9 cellular contexts compared by ENCODE assay signal in the genomic region with DNA sequence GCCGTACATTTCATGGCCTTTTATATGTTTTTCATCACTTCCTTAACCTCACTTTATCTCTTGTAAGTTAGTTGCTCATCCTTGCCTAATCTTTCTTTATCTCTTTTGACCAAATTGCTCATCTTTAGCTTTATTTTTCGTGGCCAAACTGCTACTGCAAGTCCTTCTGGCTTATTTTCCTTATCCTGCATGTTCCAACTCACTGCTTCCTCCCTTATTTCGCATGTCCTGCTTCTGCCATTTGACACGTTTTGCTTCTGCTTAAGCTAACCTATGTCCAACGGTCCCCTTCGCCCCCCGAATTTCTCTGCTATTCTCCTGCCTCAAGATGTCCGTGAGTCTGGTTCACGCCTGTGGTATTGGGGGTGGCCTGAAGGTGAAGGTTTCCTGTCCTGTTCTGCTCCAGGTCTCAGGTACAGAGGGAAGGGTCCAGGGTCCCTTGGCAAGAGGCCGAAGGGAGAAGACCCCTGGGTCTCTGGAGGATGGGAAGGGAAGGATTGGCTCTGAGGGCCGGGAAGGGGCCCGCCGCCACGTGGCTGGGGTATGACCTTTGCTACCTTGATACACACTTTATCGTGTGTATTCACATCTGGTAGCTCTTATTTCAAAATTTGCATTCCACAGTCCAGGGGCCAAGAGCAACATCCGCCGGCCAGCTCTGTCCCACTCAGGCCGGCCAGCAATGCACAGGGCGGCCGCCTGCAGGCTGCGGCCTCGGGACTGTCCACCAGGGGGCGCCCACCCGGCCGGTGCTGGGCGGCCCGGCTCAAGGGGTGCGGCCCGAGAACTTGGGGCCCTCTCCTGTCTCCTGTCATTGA. TPM values are rescaled to one million over a fixed set of nuclear protein-coding genes. Genes with fewer than 3 reads are reported as not detected.
A peak's percentile ranks its signal among the peaks of the same experiment; 100 is the strongest.
DNase-seq lines count a peak whose midpoint lies in the region; ATAC-seq and TF ChIP-seq lines count a peak whose summit lies in the region.
"Had no signal": no experiment of that assay in that cellular context is flagged by ENCODE, and none has a peak within 500 bp of the region (broad histone marks: within the 10 kb centered on the region; RNA-seq: fewer than 3 reads in every experiment).

No MANE protein-coding gene starts in this region.

- no peak overlapping the region for H3K27ac Mint-ChIP-seq in CD4-positive, CD25-positive, alpha-beta regulatory T cell

- no peak overlapping the region for H3K4me3 Mint-ChIP-seq in CD4-positive, CD25-positive, alpha-beta regulatory T cell

- no peaks in the 10 kb centered on the region for H3K9me3 Mint-ChIP-seq in CD4-positive, CD25-positive, alpha-beta regulatory T cell

- H3K9me3 ChIP-seq in CD4-positive, CD25-positive, alpha-beta regulatory T cell (ENCODE audit: control insufficient read depth in 2 of 2, low read length in 2 of 2) = no peaks in the 10 kb centered on the region
- H3K9me3 ChIP-seq in cardiac muscle cell (ENCODE audit: low read depth) (no peaks in the 10 kb centered on the region), gastrocnemius medialis (no peaks in the 10 kb centered on the region)

- H3K27me3 ChIP-seq in CD4-positive, CD25-positive, alpha-beta regulatory T cell (ENCODE audit: control insufficient read depth, insufficient read depth, low read length) = no peaks in the 10 kb centered on the region
- H3K27me3 ChIP-seq in H7 (ENCODE audit: control insufficient read depth, insufficient read depth, low read length) = peaks cover 20% of the 10 kb centered on the region; the same call in 1 of the 2 replicates
- H3K27me3 ChIP-seq in cardiac muscle cell = no peaks in the 10 kb centered on the region
- no peaks in the 10 kb centered on the region for H3K27me3 ChIP-seq in gastrocnemius medialis

- in situ Hi-C loops in gastrocnemius medialis (cut with MboI; ENCODE audit: low sequenced_read_pairs in 4 of 4) = no loop called here

- no peaks in the 10 kb centered on the region for H3K36me3 ChIP-seq in CD4-positive, CD25-positive, alpha-beta regulatory T cell (ENCODE audit: control insufficient read depth, insufficient read depth, low read length)
- H3K36me3 ChIP-seq in H7 (replicated peaks; ENCODE audit: control insufficient read depth, insufficient read depth, low read length) (no peaks in the 10 kb centered on the region), cardiac muscle cell (no peaks in the 10 kb centered on the region), gastrocnemius medialis (no peaks in the 10 kb centered on the region)

- peak; percentile 53 to 57 (median 57) for DNase-seq in CD4-positive, CD25-positive, alpha-beta regulatory T cell
- peak; percentile 96 for DNase-seq in H7
- DNase-seq in RPMI8226 = peak; percentile 61
- peak; percentile 63 for DNase-seq in activated gamma-delta T cell treated with anti-CD3 and anti-CD28 coated beads, Interleukin-2, amount 50 U/mL, for 16 hours (ENCODE audit: low read depth)
- DNase-seq in cardiac muscle cell (ENCODE audit: low read depth in 1 of 2, low spot score in 1 of 2) = peak; percentile 64 to 91
- DNase-seq in gastrocnemius medialis = no peak
- no peak for DNase-seq in SKM-1 (lab: John Stamatoyannopoulos, UW; ENCODE audit: unreplicated experiment)

- no peak for TF ChIP-seq POLR2A in gastrocnemius medialis (IDR thresholded peaks at IDR 0.05)

- no peaks in the 10 kb centered on the region for H3K27me3 Mint-ChIP-seq in CD4-positive, CD25-positive, alpha-beta regulatory T cell

- H3K36me3 Mint-ChIP-seq in CD4-positive, CD25-positive, alpha-beta regulatory T cell = no peaks in the 10 kb centered on the region

- H3K27ac ChIP-seq in CD4-positive, CD25-positive, alpha-beta regulatory T cell (ENCODE audit: insufficient read depth, low read length, poor library complexity, severe bottlenecking) = no peak overlapping the region
- no peak overlapping the region for H3K27ac ChIP-seq in cardiac muscle cell
- H3K27ac ChIP-seq in gastrocnemius medialis = no peak overlapping the region

- TF ChIP-seq CTCF in cardiac muscle cell (IDR thresholded peaks at IDR 0.05; ENCODE audit: low read depth, low read length) (peak; percentile 99), gastrocnemius medialis (IDR thresholded peaks at IDR 0.05 in 4 of 5, conservative IDR thresholded peaks at IDR 0.05 in 1 of 5) (peak; percentile 79 to 98 (median 95))

- H3K4me1 Mint-ChIP-seq in CD4-positive, CD25-positive, alpha-beta regulatory T cell = peaks cover 0 to 7% (median 2%) of the 10 kb centered on the region in 4 donors

- peak; percentile 70 to 75 for ATAC-seq in CD4-positive, CD25-positive, alpha-beta regulatory T cell (ENCODE audit: low read depth in 2 of 2)
- ATAC-seq in gastrocnemius medialis (peak; percentile 50 to 79), HG02852 (IDR thresholded peaks at IDR 0.05; ENCODE audit: unreplicated experiment) (no peak)

- no peak overlapping the region for H3K4me3 ChIP-seq in CD4-positive, CD25-positive, alpha-beta regulatory T cell (ENCODE audit: low read depth, low read length)
- H3K4me3 ChIP-seq in H7 (ENCODE audit: insufficient read depth, low read depth, low read length) (no peak overlapping the region), cardiac muscle cell (no peak overlapping the region), gastrocnemius medialis (no peak overlapping the region)

- intact Hi-C loops in gastrocnemius medialis (cut with DNase I; ENCODE audit: low total_unique reads) = loop anchor here (1.0 to 5.0 kb wide), 2 partner anchors 37 to 165 kb away; no protein-coding TSS in a partner anchor

- peaks cover 8% of the 10 kb centered on the region for H3K4me1 ChIP-seq in CD4-positive, CD25-positive, alpha-beta regulatory T cell (ENCODE audit: control insufficient read depth, insufficient read depth, low read length, poor library complexity, severe bottlenecking)
- H3K4me1 ChIP-seq in cardiac muscle cell (ENCODE audit: low read depth) (no peaks in the 10 kb centered on the region), gastrocnemius medialis (peaks cover under 1 to 1% of the 10 kb centered on the region in 2 donors)

RNA-seq across cellular contexts. Expression of a gene that starts 2.9 kb away (rescaled TPM):
- not detected for total RNA-seq in CD4-positive, CD25-positive, alpha-beta regulatory T cell
- polyA plus RNA-seq in CD4-positive, CD25-positive, alpha-beta regulatory T cell = not detected
- total RNA-seq in H7 (2014; rRNA removed; shearing (Covaris generic)) = 1.6 and 3.7 TPM in 2 replicates
- total RNA-seq in cardiac muscle cell (not detected in 2 replicates), gastrocnemius medialis (not detected)
- not detected in 2 replicates for polyA plus RNA-seq in cardiac muscle cell
- total RNA-seq: renal cortical epithelial cell had no signal

RNA-seq across cellular contexts. Expression of a gene that starts 6.0 kb away (rescaled TPM):
- total RNA-seq in CD4-positive, CD25-positive, alpha-beta regulatory T cell = 6.3 TPM
- polyA plus RNA-seq in CD4-positive, CD25-positive, alpha-beta regulatory T cell = 10 to 100 TPM; 24.7 to 34.1 (median 28.1) TPM
- 178 and 185 TPM in 2 replicates for total RNA-seq in H7 (2014; rRNA removed; shearing (Covaris generic))
- 99.4 and 200 TPM in 2 replicates for total RNA-seq in cardiac muscle cell
- polyA plus RNA-seq in cardiac muscle cell = 73.9 and 89.7 TPM in 2 replicates
- total RNA-seq in gastrocnemius medialis = 100 to 1,000 TPM in 1 of 4 donors, 10 to 100 TPM in 3; 59.7 to 101 (median 88.7) TPM

RNA-seq across cellular contexts. Expression of a gene that starts 9.0 kb away (rescaled TPM):
- 23.9 TPM for total RNA-seq in CD4-positive, CD25-positive, alpha-beta regulatory T cell
- under 1 TPM; 0.05 to 0.22 (median 0.09) TPM for polyA plus RNA-seq in CD4-positive, CD25-positive, alpha-beta regulatory T cell
- 5.8 and 8.1 TPM in 2 replicates for total RNA-seq in H7 (2014; rRNA removed; shearing (Covaris generic))
- total RNA-seq in cardiac muscle cell (15.7 and 16.7 TPM in 2 replicates), gastrocnemius medialis (10 to 100 TPM in 3 of 4 donors, 1 to 10 TPM in 1; 7.4 to 22.3 (median 14.1) TPM)
- polyA plus RNA-seq in cardiac muscle cell = 0.95 and 0.96 TPM in 2 replicates

RNA-seq across cellular contexts. Expression of a gene that starts 17.5 kb away (rescaled TPM):
- 9.2 TPM for total RNA-seq in CD4-positive, CD25-positive, alpha-beta regulatory T cell
- 1 to 10 TPM; 3.3 to 5.1 (median 4.1) TPM for polyA plus RNA-seq in CD4-positive, CD25-positive, alpha-beta regulatory T cell
- total RNA-seq in H7 (2014; rRNA removed; shearing (Covaris generic)) = 56.0 and 71.2 TPM in 2 replicates
- total RNA-seq in cardiac muscle cell = 56.5 and 78.7 TPM in 2 replicates
- polyA plus RNA-seq in cardiac muscle cell = 137 and 138 TPM in 2 replicates
- total RNA-seq in gastrocnemius medialis = 1 to 10 TPM in 2 of 4 donors, under 1 TPM in 2; 0.40 to 2.5 (median 1.1) TPM

RNA-seq across cellular contexts. Expression of a gene that starts 20.8 kb away (rescaled TPM):
- total RNA-seq in CD4-positive, CD25-positive, alpha-beta regulatory T cell = 0.27 TPM
- not detected for polyA plus RNA-seq in CD4-positive, CD25-positive, alpha-beta regulatory T cell
- 0.48 and 0.87 TPM in 2 replicates for total RNA-seq in H7 (2014; rRNA removed; shearing (Covaris generic))
- 0.32 and 0.89 TPM in 2 replicates for total RNA-seq in cardiac muscle cell
- polyA plus RNA-seq in cardiac muscle cell = 0.15 and 0.60 TPM in 2 replicates
- 1 to 10 TPM in 2 of 4 donors, under 1 TPM in 2; 0.53 to 2.2 (median 1.1) TPM for total RNA-seq in gastrocnemius medialis

Comparison
In these comparisons a context has a peak if more than half of its experiments do, and no peak if none do; other contexts are left out.
1. DNase-seq: peak in CD4-positive, CD25-positive, alpha-beta regulatory T cell (3 of 3), H7 (single experiment), RPMI8226 (single experiment), activated gamma-delta T cell treated with anti-CD3 and anti-CD28 coated beads, Interleukin-2, amount 50 U/mL, for 16 hours (single experiment) and cardiac muscle cell (2 of 2); none in gastrocnemius medialis (0 of 2) and SKM-1 (single experiment).